ENCODE assay signal across 8 cellular contexts in the genomic region with DNA sequence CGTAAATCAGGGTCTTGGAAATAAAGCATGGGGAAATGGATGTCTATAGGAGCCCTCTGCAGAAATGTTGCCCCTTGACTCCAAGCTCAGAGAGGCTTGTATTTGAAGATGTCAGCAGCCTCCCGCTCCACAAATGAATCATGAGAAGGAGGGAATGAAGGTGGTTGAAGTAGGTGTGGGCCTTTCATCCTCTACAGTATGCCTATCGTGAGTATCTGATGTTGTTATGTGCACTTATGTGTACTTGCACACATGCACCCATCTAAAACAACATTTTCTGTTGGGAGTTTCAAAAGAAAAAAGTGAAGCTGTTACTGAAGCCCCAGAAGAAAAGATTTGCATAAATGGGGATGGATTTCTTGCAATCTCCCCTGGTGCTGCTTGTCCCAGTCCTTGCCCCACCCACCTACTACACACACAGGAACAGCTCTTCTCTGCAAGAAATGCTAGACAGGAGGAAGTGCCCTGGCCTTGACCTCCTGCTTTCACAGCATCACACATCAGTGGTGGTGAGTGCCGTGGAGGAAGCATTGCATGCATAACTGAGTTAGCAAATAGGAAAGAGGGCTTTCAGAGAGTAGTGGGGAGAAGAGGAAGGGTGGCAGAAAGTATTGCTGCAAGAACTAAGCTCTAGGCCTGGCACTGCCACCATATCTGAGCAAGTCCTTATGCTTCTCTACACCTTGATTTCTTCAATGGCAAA.
DNase-seq lines count a peak whose midpoint lies in the region; ATAC-seq, FAIRE-seq and TF ChIP-seq lines count a peak whose summit lies in the region.

No MANE protein-coding gene starts in this region.

- FAIRE-seq in D721Med (lab: Jason Lieb, UNC), result no peak

- peak; percentile 86 for DNase-seq in CD1c-positive myeloid dendritic cell (ENCODE audit: extremely low spot score)
- peak; percentile 42 for DNase-seq in UCSD-AML1 (lab: John Stamatoyannopoulos, UW; ENCODE audit: unreplicated experiment)
- peak; percentile 88 for DNase-seq in cardiac septum (ENCODE audit: low spot score)
- peak in 4 of 6 experiments; percentile 7 to 42 (median 36) for DNase-seq in stimulated activated naive CD4-positive, alpha-beta T cell (lab: John Stamatoyannopoulos, UW)
- no peak for DNase-seq in HCEC 1CT
- DNase-seq in D721Med (ENCODE audit: insufficient read length, low spot score), result no peak
- no peak for DNase-seq in chondrocyte (ENCODE audit: low spot score)

- H3K4me1 Mint-ChIP-seq in chondrocyte (ENCODE audit: low read depth), result peaks cover 52% of the 10 kb centered on the region

- no peak overlapping the region for H3K4me3 Mint-ChIP-seq in chondrocyte (ENCODE audit: unreplicated experiment)

- intact Hi-C loops in cardiac septum (cut with DNase I), result no loop called here

- TF ChIP-seq CTCF in D721Med (IDR thresholded peaks at IDR 0.05; ENCODE audit: insufficient read depth, missing control alignments), result no peak
- TF ChIP-seq CTCF in chondrocyte (IDR thresholded peaks at IDR 0.05), result no peak

- no peaks in the 10 kb centered on the region for H3K27me3 Mint-ChIP-seq in chondrocyte (ENCODE audit: low read depth)

- peaks cover 2% of the 10 kb centered on the region for H3K36me3 Mint-ChIP-seq in chondrocyte (ENCODE audit: low read depth)

- peaks cover 5% of the 10 kb centered on the region for H3K9me3 Mint-ChIP-seq in chondrocyte (ENCODE audit: low read depth)

- no peak overlapping the region for H3K27ac Mint-ChIP-seq in chondrocyte (ENCODE audit: unreplicated experiment)

- peak; percentile 48 for ATAC-seq in HG02610 (IDR thresholded peaks at IDR 0.05; ENCODE audit: unreplicated experiment)

Comparison
In these comparisons a context has a peak if more than half of its experiments do, and no peak if none do; other contexts are left out.
1. DNase-seq: peak in CD1c-positive myeloid dendritic cell (single experiment), UCSD-AML1 (single experiment), cardiac septum (single experiment) and stimulated activated naive CD4-positive, alpha-beta T cell (4 of 6); none in HCEC 1CT (single experiment), D721Med (single experiment) and chondrocyte (single experiment).